Comparison of ENCODE assay signal across 6 cellular contexts in genomic region chr6:133754298-133754697, GRCh38.
"Had no signal": no experiment of that assay in that cellular context is flagged by ENCODE, and none has a peak within 500 bp of the region (broad histone marks: within the 10 kb centered on the region; RNA-seq: fewer than 3 reads in every experiment).

No MANE protein-coding gene starts in this region.

- H3K27ac ChIP-seq: HL-60 had no signal

- H3K4me3 ChIP-seq: K562 had no signal

- H3K36me3 Mint-ChIP-seq: IgD-negative memory B cell had no signal

- H3K4me3 Mint-ChIP-seq: IgD-negative memory B cell had no signal

- DNase-seq: IMR-90, KG1 had no signal

- ATAC-seq: HepG2, K562 had no signal

- H3K9me3 Mint-ChIP-seq: IgD-negative memory B cell had no signal

- H3K27ac Mint-ChIP-seq: IgD-negative memory B cell had no signal

- H3K4me1 Mint-ChIP-seq: IgD-negative memory B cell had no signal
